In genomic region chr4:74097161-74097560, GRCh38 we compare ENCODE assay signal across 25 cellular contexts. TPM values are rescaled to one million over a fixed set of nuclear protein-coding genes. Genes with fewer than 3 reads are reported as not detected.
DNase-seq lines count a peak whose midpoint lies in the region; ATAC-seq and TF ChIP-seq lines count a peak whose summit lies in the region.
"Had no signal": no experiment of that assay in that cellular context is flagged by ENCODE, and none has a peak within 500 bp of the region (broad histone marks: within the 10 kb centered on the region; RNA-seq: fewer than 3 reads in every experiment).

No MANE protein-coding gene starts in this region.

- POLR2A ChIA-PET in PC-3 (lab: Charles Lee; ENCODE audit: unreplicated experiment): no interaction called here

- peaks cover 10% of the 10 kb centered on the region for H3K27me3 Mint-ChIP-seq in mesothelial cell of epicardium (ENCODE audit: low read depth)
- H3K27me3 Mint-ChIP-seq in activated CD8-positive, alpha-beta memory T cell treated with anti-CD3 and anti-CD28 coated beads, Interleukin-2, amount 10 ng/mL, durations not matched to agents 7 days and 5 days: peaks cover 51% of the 10 kb centered on the region

- peak overlapping the region; percentile 42; the same call in 1 of the 2 replicates for H3K4me3 ChIP-seq in PC-3 (ENCODE audit: low read length)
- peak overlapping the region; percentile 62 to 72 (median 63) for H3K4me3 ChIP-seq in right lobe of liver
- peak overlapping the region in 2 of 4 donors; percentile 40 to 51 for H3K4me3 ChIP-seq in stomach
- H3K4me3 ChIP-seq: ascending aorta, prostate gland had no signal

- H3K4me3 Mint-ChIP-seq in mesothelial cell of epicardium: no peak overlapping the region
- no peak overlapping the region for H3K4me3 Mint-ChIP-seq in activated CD8-positive, alpha-beta memory T cell treated with anti-CD3 and anti-CD28 coated beads, Interleukin-2, amount 10 ng/mL, durations not matched to agents 7 days and 5 days
- H3K4me3 Mint-ChIP-seq: activated CD8-positive, alpha-beta T cell treated with anti-CD3 and anti-CD28 coated beads, Interleukin-2, amount 10 ng/mL, durations not matched to agents 7 days and 5 days; activated naive CD8-positive, alpha-beta T cell treated with anti-CD3 and anti-CD28 coated beads, Interleukin-2, amount 10 ng/mL, durations not matched to agents 7 days and 5 days; T-helper 1 cell treated with Interleukin-12 subunit alpha and Interleukin-12 subunit beta and Interleukin-4 antibody, amounts not matched to agents 30 μg/mL and 1 μg/mL, for 36 hours had no signal

- H2AFZ ChIP-seq in PC-3 (ENCODE audit: low read length): no peak overlapping the region

- no TSS peak for BruUV-seq in PC-3 (replicated peaks; lab: Mats Ljungman, UMichigan)

- H3K27ac ChIP-seq in PC-3 (ENCODE audit: low read length) (no peak overlapping the region), right lobe of liver (peak overlapping the region; percentile 92 to 99 (median 94)), stomach (peak overlapping the region in 3 of 5 donors; percentile 83 to 88 (median 87))
- H3K27ac ChIP-seq: ascending aorta, prostate gland had no signal

- peak overlapping the region; percentile 98 for H3K4me2 ChIP-seq in PC-3 (ENCODE audit: low read length)
- H3K4me2 ChIP-seq: SK-N-SH had no signal

- peaks cover 12% of the 10 kb centered on the region for H3K79me2 ChIP-seq in PC-3 (ENCODE audit: low read length)

- no peaks in the 10 kb centered on the region for H3K9me3 ChIP-seq in PC-3 (ENCODE audit: low read length)
- no peaks in the 10 kb centered on the region for H3K9me3 ChIP-seq in right lobe of liver
- H3K9me3 ChIP-seq in stomach: no peaks in the 10 kb centered on the region
- H3K9me3 ChIP-seq: ascending aorta, prostate gland, SK-N-SH had no signal

- no peak overlapping the region for H3K9ac ChIP-seq in PC-3 (ENCODE audit: low read length)
- H3K9ac ChIP-seq: SK-N-SH had no signal

- H3K4me1 Mint-ChIP-seq in mesothelial cell of epicardium: peaks cover 23% of the 10 kb centered on the region
- H3K4me1 Mint-ChIP-seq in activated CD8-positive, alpha-beta memory T cell treated with anti-CD3 and anti-CD28 coated beads, Interleukin-2, amount 10 ng/mL, durations not matched to agents 7 days and 5 days: peaks cover 10% of the 10 kb centered on the region

- intact Hi-C loops in PC-3 (cut with micrococcal nuclease): loop anchor here (5.0 kb wide), 1 partner anchor 415 kb away; no protein-coding TSS in a partner anchor
- intact Hi-C loops in right lobe of liver (cut with DNase I): no loop called here
- intact Hi-C loops in stomach (cut with DNase I; ENCODE audit: low total_unique reads): no loop called here

- H3K36me3 ChIP-seq in PC-3 (ENCODE audit: low read depth, low read length): no peaks in the 10 kb centered on the region
- no peaks in the 10 kb centered on the region for H3K36me3 ChIP-seq in right lobe of liver
- no peaks in the 10 kb centered on the region for H3K36me3 ChIP-seq in stomach
- H3K36me3 ChIP-seq: ascending aorta, prostate gland had no signal

- no peak overlapping the region for H3K27ac Mint-ChIP-seq in mesothelial cell of epicardium
- no peak overlapping the region for H3K27ac Mint-ChIP-seq in activated CD8-positive, alpha-beta memory T cell treated with anti-CD3 and anti-CD28 coated beads, Interleukin-2, amount 10 ng/mL, durations not matched to agents 7 days and 5 days
- H3K27ac Mint-ChIP-seq: activated CD8-positive, alpha-beta T cell treated with anti-CD3 and anti-CD28 coated beads, Interleukin-2, amount 10 ng/mL, durations not matched to agents 7 days and 5 days; activated naive CD8-positive, alpha-beta T cell treated with anti-CD3 and anti-CD28 coated beads, Interleukin-2, amount 10 ng/mL, durations not matched to agents 7 days and 5 days; T-helper 1 cell treated with Interleukin-12 subunit alpha and Interleukin-12 subunit beta and Interleukin-4 antibody, amounts not matched to agents 30 μg/mL and 1 μg/mL, for 36 hours had no signal

- H3K4me1 ChIP-seq in PC-3 (ENCODE audit: insufficient read depth, low read length): peaks cover 38% of the 10 kb centered on the region
- H3K4me1 ChIP-seq in right lobe of liver: peaks cover 0 to 26% (median 9%) of the 10 kb centered on the region in 4 donors
- H3K4me1 ChIP-seq in stomach: peaks cover 6 to 60% (median 30%) of the 10 kb centered on the region in 4 donors
- H3K4me1 ChIP-seq: prostate gland had no signal

- peaks cover 8% of the 10 kb centered on the region for H3K9me3 Mint-ChIP-seq in mesothelial cell of epicardium
- H3K9me3 Mint-ChIP-seq in activated CD8-positive, alpha-beta memory T cell treated with anti-CD3 and anti-CD28 coated beads, Interleukin-2, amount 10 ng/mL, durations not matched to agents 7 days and 5 days (ENCODE audit: low read depth): no peaks in the 10 kb centered on the region
- H3K9me3 Mint-ChIP-seq: activated naive CD8-positive, alpha-beta T cell treated with anti-CD3 and anti-CD28 coated beads, Interleukin-2, amount 10 ng/mL, durations not matched to agents 7 days and 5 days; T-helper 1 cell treated with Interleukin-12 subunit alpha and Interleukin-12 subunit beta and Interleukin-4 antibody, amounts not matched to agents 30 μg/mL and 1 μg/mL, for 36 hours had no signal

- no peaks in the 10 kb centered on the region for H3K36me3 Mint-ChIP-seq in mesothelial cell of epicardium
- peaks cover 2% of the 10 kb centered on the region for H3K36me3 Mint-ChIP-seq in activated CD8-positive, alpha-beta memory T cell treated with anti-CD3 and anti-CD28 coated beads, Interleukin-2, amount 10 ng/mL, durations not matched to agents 7 days and 5 days
- H3K36me3 Mint-ChIP-seq: activated naive CD8-positive, alpha-beta T cell treated with anti-CD3 and anti-CD28 coated beads, Interleukin-2, amount 10 ng/mL, durations not matched to agents 7 days and 5 days had no signal

- H4K20me1 ChIP-seq in PC-3 (ENCODE audit: low read length): no peaks in the 10 kb centered on the region

- no peaks in the 10 kb centered on the region for H3K9me2 ChIP-seq in PC-3 (replicated peaks; ENCODE audit: low read length)
- H3K9me2 ChIP-seq: SK-N-SH had no signal

- 31% methylated on average over 2 of the region's 2 CpGs for WGBS in right lobe of liver (ENCODE audit: insufficient coverage, low coverage, low lambda C conversion rate, missing lambda C conversion rate)
- WGBS in stomach, 5 donors: 78 to 85% (median 80%) methylated on average over 2 of the region's 2 CpGs

- TF ChIP-seq POLR2A in right lobe of liver (IDR thresholded peaks at IDR 0.05) (no peak), stomach (IDR thresholded peaks at IDR 0.05) (no peak)

- TF ChIP-seq EP300 in stomach (IDR thresholded peaks at IDR 0.05): no peak

- no peaks in the 10 kb centered on the region for H3F3A ChIP-seq in PC-3 (ENCODE audit: low read length, unreplicated experiment)

- H3K27me3 ChIP-seq in PC-3 (ENCODE audit: low read length): no peaks in the 10 kb centered on the region
- H3K27me3 ChIP-seq in right lobe of liver: no peaks in the 10 kb centered on the region
- no peaks in the 10 kb centered on the region for H3K27me3 ChIP-seq in stomach
- H3K27me3 ChIP-seq: ascending aorta, dorsolateral prefrontal cortex had no signal

- CTCF ChIA-PET in PC-3 (lab: Charles Lee): no interaction called here
- CTCF ChIA-PET in activated CD8-positive, alpha-beta memory T cell treated with anti-CD3 and anti-CD28 coated beads, Interleukin-2, amount 10 ng/mL, durations not matched to agents 7 days and 5 days (lab: Charles Lee): no interaction called here

- DNase-seq in PC-3 (no peak), dermis blood vessel endothelial cell (peak; percentile 12), right lobe of liver (no peak), stomach (no peak), mesothelial cell of epicardium (ENCODE audit: low spot score in 2 of 2, unreplicated experiment in 2 of 2) (no peak), T-helper 9 cell (no peak)
- no peak for DNase-seq in activated CD8-positive, alpha-beta memory T cell treated with anti-CD3 and anti-CD28 coated beads, Interleukin-2, amount 10 ng/mL, durations not matched to agents 7 days and 5 days
- DNase-seq: activated CD4-positive, alpha-beta T cell treated with anti-CD3 and anti-CD28 coated beads for 1 hour; activated CD8-positive, alpha-beta T cell treated with anti-CD3 and anti-CD28 coated beads, Interleukin-2, amount 10 ng/mL, durations not matched to agents 7 days and 5 days; activated effector memory CD4-positive, alpha-beta T cell treated with Interleukin-2 at 50 U/mL for 16 hours; activated naive CD8-positive, alpha-beta T cell treated with anti-CD3 and anti-CD28 coated beads, Interleukin-2, amount 10 ng/mL, durations not matched to agents 7 days and 5 days; central memory CD4-positive, alpha-beta T cell; DND-41; dorsolateral prefrontal cortex; KG1; NCI-H1436; NCI-H2107; NCI-H446; SK-N-SH; trophoblast cell had no signal

- TF ChIP-seq CTCF in PC-3 (conservative IDR thresholded peaks at IDR 0.05; ENCODE audit: low read depth, low read length) (no peak), right lobe of liver (IDR thresholded peaks at IDR 0.05) (no peak), stomach (IDR thresholded peaks at IDR 0.05) (no peak), mesothelial cell of epicardium (IDR thresholded peaks at IDR 0.05; ENCODE audit: unreplicated experiment) (no peak)

- no peak for ATAC-seq in PC-3
- ATAC-seq in right lobe of liver: peak in 2 of 4 donors; percentile 0 to 2
- no peak for ATAC-seq in activated CD8-positive, alpha-beta memory T cell treated with anti-CD3 and anti-CD28 coated beads, Interleukin-2, amount 10 ng/mL, durations not matched to agents 7 days and 5 days
- ATAC-seq: activated CD8-positive, alpha-beta T cell treated with anti-CD3 and anti-CD28 coated beads, Interleukin-2, amount 10 ng/mL, durations not matched to agents 7 days and 5 days; HCT116 had no signal

RNA-seq across cellular contexts. Expression of gene CXCL2, which starts 1.8 kb away (rescaled TPM):
- total RNA-seq in PC-3 (2014; rRNA removed) (165 and 172 TPM in 2 replicates), dermis blood vessel endothelial cell (1.2 and 5.6 TPM in 2 replicates), right lobe of liver (100 to 1,000 TPM in 5 of 6 experiments, 10 to 100 TPM in 1; 34.8 to 333 (median 143) TPM), stomach (100 to 1,000 TPM in 3 of 5 donors, 1 to 10 TPM in 1, not detected in 1; 5.1 to 388 (median 191) TPM), mesothelial cell of epicardium (8.7 to 12.7 TPM (median 9.8 TPM) in 3 replicates)
- polyA plus RNA-seq in stomach: 100 to 1,000 TPM in 1 of 3 donors, 10 to 100 TPM in 1, 1 to 10 TPM in 1; 8.7 to 117 (median 46.4) TPM
- total RNA-seq in activated CD8-positive, alpha-beta memory T cell treated with anti-CD3 and anti-CD28 coated beads, Interleukin-2, amount 10 ng/mL, durations not matched to agents 7 days and 5 days: not detected
- total RNA-seq: activated CD8-positive, alpha-beta T cell treated with anti-CD3 and anti-CD28 coated beads, Interleukin-2, amount 10 ng/mL, durations not matched to agents 7 days and 5 days; OCI-LY7 had no signal

RNA-seq across cellular contexts. Expression of gene CXCL3, which starts 58.7 kb away (rescaled TPM):
- total RNA-seq in PC-3 (2014; rRNA removed) (25.1 and 28.9 TPM in 2 replicates), dermis blood vessel endothelial cell (0.37 and 0.85 TPM in 2 replicates), right lobe of liver (1 to 10 TPM in 1 of 6 experiments, under 1 TPM in 3, not detected in 2; 0.25 to 2.0 (median 0.62) TPM), stomach (10 to 100 TPM in 2 of 5 donors, 1 to 10 TPM in 2, not detected in 1; 3.5 to 94.6 (median 25.2) TPM), mesothelial cell of epicardium (2.1 to 2.8 TPM (median 2.3 TPM) in 3 replicates)
- polyA plus RNA-seq in stomach: 10 to 100 TPM in 2 of 3 donors, 1 to 10 TPM in 1; 2.7 to 39.7 (median 18.5) TPM
- total RNA-seq in activated CD8-positive, alpha-beta memory T cell treated with anti-CD3 and anti-CD28 coated beads, Interleukin-2, amount 10 ng/mL, durations not matched to agents 7 days and 5 days: not detected
- total RNA-seq: activated CD8-positive, alpha-beta T cell treated with anti-CD3 and anti-CD28 coated beads, Interleukin-2, amount 10 ng/mL, durations not matched to agents 7 days and 5 days; ascending aorta; OCI-LY7 had no signal
